ENCODE assay signal across 1 cellular context in the genomic region with DNA sequence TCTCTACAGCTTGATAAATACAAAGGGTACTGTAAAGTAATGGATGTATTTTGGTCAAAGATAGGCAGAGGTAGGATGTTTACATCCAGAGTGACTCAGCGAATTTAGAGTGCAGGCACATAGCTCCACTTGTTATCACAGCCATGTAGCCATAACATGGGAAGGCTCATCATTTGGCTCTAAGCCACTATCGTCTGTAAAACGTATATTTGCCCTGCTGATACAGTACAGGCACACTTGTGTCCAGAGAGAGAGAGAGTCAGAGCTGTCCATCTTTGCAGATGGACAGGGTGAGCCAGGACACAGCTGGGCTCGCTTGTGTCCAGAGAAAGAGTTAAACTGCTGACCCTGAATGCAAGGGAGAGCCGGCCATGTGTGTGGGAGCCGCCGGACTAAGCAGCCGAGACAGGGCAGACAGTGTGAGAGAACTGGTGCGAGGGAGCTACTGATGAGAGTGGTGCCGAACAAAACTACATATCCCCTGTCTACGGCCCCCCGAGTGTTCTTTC.
A peak's percentile ranks its signal among the peaks of the same experiment; 100 is the strongest.
TF ChIP-seq lines count a peak whose summit lies in the region.

No MANE protein-coding gene starts in this region.

TF ChIP-seq in K562, 482 proteins besides CTCF, POLR2A, EP300 and RAD21 (continued from another document and continues in another):
- TF ChIP-seq ETS1 (conservative IDR thresholded peaks at IDR 0.05; ENCODE audit: control insufficient read depth, low read depth, low read length): no peak
- no peak for TF ChIP-seq STAT5B (CRISPR knock-in tag; IDR thresholded peaks at IDR 0.05)
- TF ChIP-seq, protein P1, sequence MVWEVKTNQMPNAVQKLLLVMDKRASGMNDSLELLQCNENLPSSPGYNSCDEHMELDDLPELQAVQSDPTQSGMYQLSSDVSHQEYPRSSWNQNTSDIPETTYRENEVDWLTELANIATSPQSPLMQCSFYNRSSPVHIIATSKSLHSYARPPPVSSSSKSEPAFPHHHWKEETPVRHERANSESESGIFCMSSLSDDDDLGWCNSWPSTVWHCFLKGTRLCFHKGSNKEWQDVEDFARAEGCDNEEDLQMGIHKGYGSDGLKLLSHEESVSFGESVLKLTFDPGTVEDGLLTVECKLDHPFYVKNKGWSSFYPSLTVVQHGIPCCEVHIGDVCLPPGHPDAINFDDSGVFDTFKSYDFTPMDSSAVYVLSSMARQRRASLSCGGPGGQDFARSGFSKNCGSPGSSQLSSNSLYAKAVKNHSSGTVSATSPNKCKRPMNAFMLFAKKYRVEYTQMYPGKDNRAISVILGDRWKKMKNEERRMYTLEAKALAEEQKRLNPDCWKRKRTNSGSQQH (CRISPR knock-in tag; IDR thresholded peaks at IDR 0.05): no peak
- TF ChIP-seq FOXO4 (CRISPR knock-in tag; IDR thresholded peaks at IDR 0.05): no peak
- no peak for TF ChIP-seq CBX2 (IDR thresholded peaks at IDR 0.05; ENCODE audit: insufficient read depth, low read length, poor library complexity, severe bottlenecking)
- TF ChIP-seq, protein P2, sequence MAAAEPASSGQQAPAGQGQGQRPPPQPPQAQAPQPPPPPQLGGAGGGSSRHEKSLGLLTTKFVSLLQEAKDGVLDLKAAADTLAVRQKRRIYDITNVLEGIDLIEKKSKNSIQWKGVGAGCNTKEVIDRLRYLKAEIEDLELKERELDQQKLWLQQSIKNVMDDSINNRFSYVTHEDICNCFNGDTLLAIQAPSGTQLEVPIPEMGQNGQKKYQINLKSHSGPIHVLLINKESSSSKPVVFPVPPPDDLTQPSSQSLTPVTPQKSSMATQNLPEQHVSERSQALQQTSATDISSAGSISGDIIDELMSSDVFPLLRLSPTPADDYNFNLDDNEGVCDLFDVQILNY (CRISPR knock-in tag; IDR thresholded peaks at IDR 0.05): no peak
- no peak for TF ChIP-seq SIRT6 (IDR thresholded peaks at IDR 0.05; ENCODE audit: low read depth, low read length)
- TF ChIP-seq MIER1 (IDR thresholded peaks at IDR 0.05; ENCODE audit: low read depth): no peak
- TF ChIP-seq STAT5A (IDR thresholded peaks at IDR 0.05; ENCODE audit: borderline replicate concordance, low read length): peak; percentile 37; the same call in 1 of the 2 replicates
- TF ChIP-seq HDAC2 (IDR thresholded peaks at IDR 0.05): peak; percentile 65
- TF ChIP-seq, protein P3, sequence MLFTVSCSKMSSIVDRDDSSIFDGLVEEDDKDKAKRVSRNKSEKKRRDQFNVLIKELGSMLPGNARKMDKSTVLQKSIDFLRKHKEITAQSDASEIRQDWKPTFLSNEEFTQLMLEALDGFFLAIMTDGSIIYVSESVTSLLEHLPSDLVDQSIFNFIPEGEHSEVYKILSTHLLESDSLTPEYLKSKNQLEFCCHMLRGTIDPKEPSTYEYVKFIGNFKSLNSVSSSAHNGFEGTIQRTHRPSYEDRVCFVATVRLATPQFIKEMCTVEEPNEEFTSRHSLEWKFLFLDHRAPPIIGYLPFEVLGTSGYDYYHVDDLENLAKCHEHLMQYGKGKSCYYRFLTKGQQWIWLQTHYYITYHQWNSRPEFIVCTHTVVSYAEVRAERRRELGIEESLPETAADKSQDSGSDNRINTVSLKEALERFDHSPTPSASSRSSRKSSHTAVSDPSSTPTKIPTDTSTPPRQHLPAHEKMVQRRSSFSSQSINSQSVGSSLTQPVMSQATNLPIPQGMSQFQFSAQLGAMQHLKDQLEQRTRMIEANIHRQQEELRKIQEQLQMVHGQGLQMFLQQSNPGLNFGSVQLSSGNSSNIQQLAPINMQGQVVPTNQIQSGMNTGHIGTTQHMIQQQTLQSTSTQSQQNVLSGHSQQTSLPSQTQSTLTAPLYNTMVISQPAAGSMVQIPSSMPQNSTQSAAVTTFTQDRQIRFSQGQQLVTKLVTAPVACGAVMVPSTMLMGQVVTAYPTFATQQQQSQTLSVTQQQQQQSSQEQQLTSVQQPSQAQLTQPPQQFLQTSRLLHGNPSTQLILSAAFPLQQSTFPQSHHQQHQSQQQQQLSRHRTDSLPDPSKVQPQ (CRISPR knock-in tag; IDR thresholded peaks at IDR 0.05; ENCODE audit: borderline replicate concordance): no peak
- no peak for TF ChIP-seq MED1 (CRISPR knock-in tag; IDR thresholded peaks at IDR 0.05; ENCODE audit: borderline replicate concordance)
- no peak for TF ChIP-seq WHSC1 (IDR thresholded peaks at IDR 0.05; ENCODE audit: low read length)
- TF ChIP-seq KDM1A (IDR thresholded peaks at IDR 0.05): peak in 1 of 2 experiments; percentile 66; a peak in 2 of 4 replicates
- no peak for TF ChIP-seq ZNF511 (CRISPR knock-in tag; IDR thresholded peaks at IDR 0.05)
- TF ChIP-seq PCBP1 (IDR thresholded peaks at IDR 0.05; ENCODE audit: low read depth, low read length, poor library complexity, severe bottlenecking): no peak
- TF ChIP-seq JUND (IDR thresholded peaks at IDR 0.05; ENCODE audit: borderline replicate concordance, low read depth, low read length): peak; percentile 68; the same call in 1 of the 2 replicates
- peak; percentile 84; the same call in 2 of the 3 replicates for TF ChIP-seq JUND (tag; IDR thresholded peaks at IDR 0.05; ENCODE audit: borderline replicate concordance, low read depth, low read length)
- peak; percentile 76; the same call in 1 of the 2 replicates for TF ChIP-seq NCOA1 (IDR thresholded peaks at IDR 0.05; ENCODE audit: low read depth)
- TF ChIP-seq CCAR2 (IDR thresholded peaks at IDR 0.05; ENCODE audit: low read depth, low read length): no peak
- TF ChIP-seq ZNF140 (CRISPR knock-in tag; IDR thresholded peaks at IDR 0.05): no peak
- peak; percentile 37 for TF ChIP-seq TAF9B (IDR thresholded peaks at IDR 0.05; ENCODE audit: partially characterized antibody)
- no peak for TF ChIP-seq ATF3 (IDR thresholded peaks at IDR 0.05)
- no peak for TF ChIP-seq ATF3 (CRISPR knock-in tag; conservative IDR thresholded peaks at IDR 0.05)
- TF ChIP-seq SMARCE1 (IDR thresholded peaks at IDR 0.05): peak; percentile 52; the same call in 1 of the 2 replicates
- TF ChIP-seq, protein P4, sequence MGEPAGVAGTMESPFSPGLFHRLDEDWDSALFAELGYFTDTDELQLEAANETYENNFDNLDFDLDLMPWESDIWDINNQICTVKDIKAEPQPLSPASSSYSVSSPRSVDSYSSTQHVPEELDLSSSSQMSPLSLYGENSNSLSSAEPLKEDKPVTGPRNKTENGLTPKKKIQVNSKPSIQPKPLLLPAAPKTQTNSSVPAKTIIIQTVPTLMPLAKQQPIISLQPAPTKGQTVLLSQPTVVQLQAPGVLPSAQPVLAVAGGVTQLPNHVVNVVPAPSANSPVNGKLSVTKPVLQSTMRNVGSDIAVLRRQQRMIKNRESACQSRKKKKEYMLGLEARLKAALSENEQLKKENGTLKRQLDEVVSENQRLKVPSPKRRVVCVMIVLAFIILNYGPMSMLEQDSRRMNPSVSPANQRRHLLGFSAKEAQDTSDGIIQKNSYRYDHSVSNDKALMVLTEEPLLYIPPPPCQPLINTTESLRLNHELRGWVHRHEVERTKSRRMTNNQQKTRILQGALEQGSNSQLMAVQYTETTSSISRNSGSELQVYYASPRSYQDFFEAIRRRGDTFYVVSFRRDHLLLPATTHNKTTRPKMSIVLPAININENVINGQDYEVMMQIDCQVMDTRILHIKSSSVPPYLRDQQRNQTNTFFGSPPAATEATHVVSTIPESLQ (CRISPR knock-in tag; IDR thresholded peaks at IDR 0.05): no peak
- no peak for TF ChIP-seq FOXA1 (IDR thresholded peaks at IDR 0.05; ENCODE audit: borderline replicate concordance)
- TF ChIP-seq CXXC5 (CRISPR knock-in tag; IDR thresholded peaks at IDR 0.05): 0 out of 2 replicates have a peak, but pooled peaks have one; percentile 21
- no peak for TF ChIP-seq PHF21A (IDR thresholded peaks at IDR 0.05; ENCODE audit: borderline replicate concordance, low read depth)
- no peak for TF ChIP-seq HEY1 (CRISPR knock-in tag; IDR thresholded peaks at IDR 0.05; ENCODE audit: borderline replicate concordance)
- peak; percentile 99 for TF ChIP-seq MAFG (tag; conservative IDR thresholded peaks at IDR 0.05)
- TF ChIP-seq EWSR1 (IDR thresholded peaks at IDR 0.05; ENCODE audit: borderline replicate concordance, low read depth, partially characterized antibody): no peak
- TF ChIP-seq ADNP (tag; IDR thresholded peaks at IDR 0.05): no peak
- no peak for TF ChIP-seq ZNF445 (CRISPR knock-in tag; IDR thresholded peaks at IDR 0.05; ENCODE audit: low read depth)
- TF ChIP-seq THAP12 (CRISPR knock-in tag; IDR thresholded peaks at IDR 0.05): no peak
- TF ChIP-seq ZNF212 (CRISPR knock-in tag; IDR thresholded peaks at IDR 0.05): no peak
- TF ChIP-seq CSDE1 (IDR thresholded peaks at IDR 0.05): no peak
- TF ChIP-seq DPF2 (IDR thresholded peaks at IDR 0.05): peak; percentile 84
- no peak for TF ChIP-seq MTA2 (IDR thresholded peaks at IDR 0.05; ENCODE audit: low read depth)
- TF ChIP-seq MAZ (CRISPR knock-in tag; conservative IDR thresholded peaks at IDR 0.05 in 1 of 2, IDR thresholded peaks at IDR 0.05 in 1 of 2): no peak
- TF ChIP-seq, protein P5, sequence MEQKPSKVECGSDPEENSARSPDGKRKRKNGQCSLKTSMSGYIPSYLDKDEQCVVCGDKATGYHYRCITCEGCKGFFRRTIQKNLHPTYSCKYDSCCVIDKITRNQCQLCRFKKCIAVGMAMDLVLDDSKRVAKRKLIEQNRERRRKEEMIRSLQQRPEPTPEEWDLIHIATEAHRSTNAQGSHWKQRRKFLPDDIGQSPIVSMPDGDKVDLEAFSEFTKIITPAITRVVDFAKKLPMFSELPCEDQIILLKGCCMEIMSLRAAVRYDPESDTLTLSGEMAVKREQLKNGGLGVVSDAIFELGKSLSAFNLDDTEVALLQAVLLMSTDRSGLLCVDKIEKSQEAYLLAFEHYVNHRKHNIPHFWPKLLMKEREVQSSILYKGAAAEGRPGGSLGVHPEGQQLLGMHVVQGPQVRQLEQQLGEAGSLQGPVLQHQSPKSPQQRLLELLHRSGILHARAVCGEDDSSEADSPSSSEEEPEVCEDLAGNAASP (IDR thresholded peaks at IDR 0.05): no peak
- TF ChIP-seq, protein P6, sequence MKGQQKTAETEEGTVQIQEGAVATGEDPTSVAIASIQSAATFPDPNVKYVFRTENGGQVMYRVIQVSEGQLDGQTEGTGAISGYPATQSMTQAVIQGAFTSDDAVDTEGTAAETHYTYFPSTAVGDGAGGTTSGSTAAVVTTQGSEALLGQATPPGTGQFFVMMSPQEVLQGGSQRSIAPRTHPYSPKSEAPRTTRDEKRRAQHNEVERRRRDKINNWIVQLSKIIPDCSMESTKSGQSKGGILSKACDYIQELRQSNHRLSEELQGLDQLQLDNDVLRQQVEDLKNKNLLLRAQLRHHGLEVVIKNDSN (CRISPR knock-in tag; IDR thresholded peaks at IDR 0.05): no peak
- TF ChIP-seq BDP1 (IDR thresholded peaks at IDR 0.05; ENCODE audit: insufficient read depth, insufficient read length): no peak
- peak; percentile 85 for TF ChIP-seq SMARCA4 (IDR thresholded peaks at IDR 0.05)
- TF ChIP-seq, protein P7, sequence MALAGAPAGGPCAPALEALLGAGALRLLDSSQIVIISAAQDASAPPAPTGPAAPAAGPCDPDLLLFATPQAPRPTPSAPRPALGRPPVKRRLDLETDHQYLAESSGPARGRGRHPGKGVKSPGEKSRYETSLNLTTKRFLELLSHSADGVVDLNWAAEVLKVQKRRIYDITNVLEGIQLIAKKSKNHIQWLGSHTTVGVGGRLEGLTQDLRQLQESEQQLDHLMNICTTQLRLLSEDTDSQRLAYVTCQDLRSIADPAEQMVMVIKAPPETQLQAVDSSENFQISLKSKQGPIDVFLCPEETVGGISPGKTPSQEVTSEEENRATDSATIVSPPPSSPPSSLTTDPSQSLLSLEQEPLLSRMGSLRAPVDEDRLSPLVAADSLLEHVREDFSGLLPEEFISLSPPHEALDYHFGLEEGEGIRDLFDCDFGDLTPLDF (CRISPR knock-in tag; IDR thresholded peaks at IDR 0.05): no peak
